14 cellular contexts compared by ENCODE assay signal in genomic region chr2:215280326-215280725, GRCh38. TPM values are rescaled to one million over a fixed set of nuclear protein-coding genes. Genes with fewer than 3 reads are reported as not detected.
DNase-seq lines count a peak whose midpoint lies in the region; ATAC-seq, FAIRE-seq and TF ChIP-seq lines count a peak whose summit lies in the region.
"Had no signal": no experiment of that assay in that cellular context is flagged by ENCODE, and none has a peak within 500 bp of the region (broad histone marks: within the 10 kb centered on the region; RNA-seq: fewer than 3 reads in every experiment).

No MANE protein-coding gene starts in this region.

- no peaks in the 10 kb centered on the region for H3K27me3 Mint-ChIP-seq in chondrocyte (ENCODE audit: low read depth)
- H3K27me3 Mint-ChIP-seq in WTC11 (ENCODE audit: low read depth), result no peaks in the 10 kb centered on the region
- H3K27me3 Mint-ChIP-seq: dendritic cell treated with granulocyte-macrophage colony-stimulating factor and Interleukin-4, amounts not matched to agents 40 ng/mL and 50 ng/mL, for 4 days had no signal

- H3K9me3 Mint-ChIP-seq in chondrocyte (ENCODE audit: low read depth) (no peaks in the 10 kb centered on the region), WTC11 (peaks cover 3% of the 10 kb centered on the region; the same call in 1 of the 2 replicates)
- H3K9me3 Mint-ChIP-seq: activated naive CD4-positive, alpha-beta T cell treated with anti-CD3 and anti-CD28 coated beads, Interleukin-2, amount 50 U/mL, for 72 hours; dendritic cell treated with granulocyte-macrophage colony-stimulating factor and Interleukin-4, amounts not matched to agents 40 ng/mL and 50 ng/mL, for 4 days; immature natural killer cell had no signal

- POLR2A ChIA-PET in WTC11 (lab: Charles Lee), result no interaction called here

- H3K27ac Mint-ChIP-seq in chondrocyte (ENCODE audit: unreplicated experiment) (peak overlapping the region; percentile 61), WTC11 (no peak overlapping the region)
- H3K27ac Mint-ChIP-seq: activated naive CD4-positive, alpha-beta T cell treated with anti-CD3 and anti-CD28 coated beads, Interleukin-2, amount 50 U/mL, for 72 hours; dendritic cell treated with granulocyte-macrophage colony-stimulating factor and Interleukin-4, amounts not matched to agents 40 ng/mL and 50 ng/mL, for 4 days had no signal

- ATAC-seq in GM21529 (IDR thresholded peaks at IDR 0.05; ENCODE audit: unreplicated experiment) (peak; percentile 71), HG03457 (IDR thresholded peaks at IDR 0.05; ENCODE audit: unreplicated experiment) (peak; percentile 61), HG03045 (IDR thresholded peaks at IDR 0.05; ENCODE audit: unreplicated experiment) (no peak), WTC11 (no peak)
- ATAC-seq: mucosa of descending colon had no signal

- H3K4me1 Mint-ChIP-seq in chondrocyte (ENCODE audit: low read depth) (peaks cover 18% of the 10 kb centered on the region), WTC11 (no peaks in the 10 kb centered on the region)

- CTCF ChIA-PET in WTC11 (lab: Charles Lee), result no interaction called here

- DNase-seq in GM12865 (ENCODE audit: low read depth), result peak; percentile 84
- DNase-seq in chondrocyte (ENCODE audit: low spot score), result no peak
- no peak for DNase-seq in NCI-H1105 (lab: John Stamatoyannopoulos, UW)
- no peak for DNase-seq in WTC11 (ENCODE audit: low spot score)
- no peak for DNase-seq in H54 (ENCODE audit: insufficient read length, low spot score)
- DNase-seq: mucosa of descending colon, NCI-H1417 treated with DMSO at 0.1 percent for 48 hours had no signal

- H3K4me3 Mint-ChIP-seq in chondrocyte (ENCODE audit: unreplicated experiment) (no peak overlapping the region), WTC11 (no peak overlapping the region)
- H3K4me3 Mint-ChIP-seq: dendritic cell treated with granulocyte-macrophage colony-stimulating factor and Interleukin-4, amounts not matched to agents 40 ng/mL and 50 ng/mL, for 4 days had no signal

- no peak for TF ChIP-seq CTCF in GM12865 (IDR thresholded peaks at IDR 0.05; ENCODE audit: insufficient read depth, low read depth, low read length, missing control alignments)
- TF ChIP-seq CTCF in chondrocyte (IDR thresholded peaks at IDR 0.05), result no peak
- TF ChIP-seq CTCF in WTC11 (IDR thresholded peaks at IDR 0.05), result no peak

- no peak for FAIRE-seq in H54 (lab: Jason Lieb, UNC)

- H3K36me3 Mint-ChIP-seq in chondrocyte (ENCODE audit: low read depth) (no peaks in the 10 kb centered on the region), WTC11 (no peaks in the 10 kb centered on the region)
- H3K36me3 Mint-ChIP-seq: activated naive CD4-positive, alpha-beta T cell treated with anti-CD3 and anti-CD28 coated beads, Interleukin-2, amount 50 U/mL, for 72 hours; immature natural killer cell had no signal

- no peak overlapping the region for H3K4me3 ChIP-seq in GM12865 (ENCODE audit: low read depth, low read length)
- H3K4me3 ChIP-seq: mucosa of descending colon, SK-N-MC had no signal

- no peak for TF ChIP-seq POLR2A in H54 (IDR thresholded peaks at IDR 0.05; ENCODE audit: low read depth, low read length)

TF ChIP-seq in WTC11, 78 proteins besides CTCF, POLR2A, EP300 and RAD21:
- no peak for TF ChIP-seq ATF6 (CRISPR knock-in tag; IDR thresholded peaks at IDR 0.05)

RNA-seq across cellular contexts. Expression of gene ATIC, which starts 31.5 kb away (rescaled TPM):
- total RNA-seq in chondrocyte, result 77.0 to 109 TPM (median 77.7 TPM) in 3 replicates
- total RNA-seq in WTC11 (2021), result 285 to 309 TPM (median 290 TPM) in 3 replicates

Comparison
In these comparisons a context has a peak if more than half of its experiments do, and no peak if none do; other contexts are left out.
1. ATAC-seq: peak in GM21529 (single experiment) and HG03457 (single experiment); none in HG03045 (single experiment) and WTC11 (single experiment).